8 cellular contexts compared by ENCODE assay signal in genomic region chr1:151909167-151910149, GRCh38. TPM values are rescaled to one million over a fixed set of nuclear protein-coding genes. Genes with fewer than 3 reads are reported as not detected.
DNase-seq lines count a peak whose midpoint lies in the region; ATAC-seq and TF ChIP-seq lines count a peak whose summit lies in the region.

Gene THEM4, minus strand, starts transcription at chr1:151909511. Its CDS starts 53 bp downstream, at chr1:151909458.

- H3K4me2 ChIP-seq in parathyroid adenoma (ENCODE audit: low read length), result peak within 1 kb of the TSS; percentile 97

- DNase-seq in G401 (ENCODE audit: low spot score), result peak; percentile 93
- peak; percentile 93 for DNase-seq in H4 (ENCODE audit: low spot score)
- peak; percentile 96 for DNase-seq in M059J (ENCODE audit: low read depth)
- DNase-seq in SW 1271 (lab: John Stamatoyannopoulos, UW), result peak; percentile 71 to 87
- peak; percentile 93 for DNase-seq in activated naive CD8-positive, alpha-beta T cell treated with anti-CD3 and anti-CD28 coated beads, Interleukin-2, amount 50 U/mL, for 16 hours (ENCODE audit: low read depth, low spot score)
- DNase-seq in Right ventricle myocardium superior, result peak; percentile 99
- DNase-seq in tibial artery, result peak; percentile 97 to 98

- intact Hi-C loops in Right ventricle myocardium superior (cut with DNase I) (no loop called here), tibial artery (cut with DNase I; ENCODE audit: low total_unique reads) (no loop called here)

- H3K9ac ChIP-seq in parathyroid adenoma, result peak within 1 kb of the TSS; percentile 61

- H3K27me3 ChIP-seq in parathyroid adenoma (ENCODE audit: control insufficient read depth, insufficient read depth, low read length) (no peaks in the 10 kb centered on the region), tibial artery (no peaks in the 10 kb centered on the region)

- peak; percentile 39 for TF ChIP-seq CTCF in parathyroid adenoma (IDR thresholded peaks at IDR 0.05)
- TF ChIP-seq CTCF in tibial artery (IDR thresholded peaks at IDR 0.05), result peak; percentile 24 to 36

- in situ Hi-C loops in G401 (cut with HindIII; ENCODE audit: low sequenced_read_pairs), result no loop called here

- H3K36me3 ChIP-seq in parathyroid adenoma (ENCODE audit: control insufficient read depth, insufficient read depth, low read length), result no peaks in the 10 kb centered on the region
- peaks cover 0 to 6% (median 0%) of the 10 kb centered on the region in 3 donors for H3K36me3 ChIP-seq in tibial artery

- peak within 1 kb of the TSS; percentile 97 for H2AFZ ChIP-seq in parathyroid adenoma

- H3K4me1 ChIP-seq in parathyroid adenoma, result peaks cover 5% of the 10 kb centered on the region
- peaks cover 0 to 21% (median 8%) of the 10 kb centered on the region in 4 donors for H3K4me1 ChIP-seq in tibial artery

- peak within 1 kb of the TSS; percentile 88 for H3K27ac ChIP-seq in parathyroid adenoma
- peak within 1 kb of the TSS; percentile 54 to 84 for H3K27ac ChIP-seq in tibial artery

- no peaks in the 10 kb centered on the region for H3K79me2 ChIP-seq in parathyroid adenoma

- no peaks in the 10 kb centered on the region for H3K9me3 ChIP-seq in parathyroid adenoma (ENCODE audit: control insufficient read depth, low read length)
- peaks cover 0 to 5% (median 0%) of the 10 kb centered on the region in 3 donors for H3K9me3 ChIP-seq in tibial artery

- H3K4me3 ChIP-seq in parathyroid adenoma (ENCODE audit: low read depth, low read length) (peak within 1 kb of the TSS; percentile 93), tibial artery (peak within 1 kb of the TSS; percentile 59 to 66)

- peak; percentile 99 for ATAC-seq in Right ventricle myocardium superior (ENCODE audit: poor library complexity)

RNA-seq across cellular contexts. Expression of gene THEM4, which starts in this region (rescaled TPM):
- not detected in 2 replicates for total RNA-seq in G401 (2014; rRNA removed; shearing (Covaris generic))
- total RNA-seq in H4 (2014; rRNA removed; shearing (Covaris generic)), result 9.3 and 11.3 TPM in 2 replicates
- total RNA-seq in M059J (2014; rRNA removed; shearing (Covaris generic)), result 8.2 and 11.7 TPM in 2 replicates
- total RNA-seq in Right ventricle myocardium superior, result 17.0 TPM

Comparison
In these comparisons a context has a peak if more than half of its experiments do, and no peak if none do; other contexts are left out.
1. Peak in every context shown above with its lines: DNase-seq, ATAC-seq, H3K4me3 ChIP-seq and H3K27ac ChIP-seq.
2. Peak in DNase-seq in G401; RNA of the gene not detected or under 1 TPM.